Comparison of ENCODE assay signal across 11 cellular contexts in the genomic region with DNA sequence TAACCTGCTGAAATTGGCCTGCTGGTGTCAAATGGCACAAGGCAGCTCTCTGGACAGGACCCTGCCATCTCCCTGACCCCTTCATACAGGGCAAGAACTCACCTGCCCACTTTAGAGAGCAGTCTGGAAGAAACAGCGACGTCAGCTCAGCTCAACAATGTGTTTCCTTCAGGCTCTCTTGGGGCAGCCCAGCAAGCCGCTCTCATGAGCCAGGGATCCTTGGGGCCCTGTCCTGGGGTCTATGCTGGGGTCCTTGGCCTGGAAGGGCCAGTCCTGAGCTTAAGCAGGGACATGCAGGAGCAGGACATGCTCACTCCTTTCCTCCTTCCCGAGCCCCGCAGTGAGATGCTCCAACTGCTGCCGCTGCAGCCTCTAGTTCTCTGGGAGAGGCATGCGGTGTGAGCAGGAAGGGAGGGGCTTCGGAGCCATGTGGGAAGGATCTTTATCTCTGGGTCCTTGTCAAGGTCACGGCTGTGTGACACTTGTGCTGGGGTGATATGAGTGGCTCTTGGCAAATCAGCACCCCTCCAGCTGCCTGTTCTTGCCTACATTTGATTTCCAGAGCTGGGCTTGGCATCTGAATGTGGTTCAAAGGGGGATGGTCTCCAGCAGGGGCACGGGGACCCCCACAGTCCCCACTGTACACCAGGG. TPM values are rescaled to one million over a fixed set of nuclear protein-coding genes. Genes with fewer than 3 reads are reported as not detected.
DNase-seq lines count a peak whose midpoint lies in the region; ATAC-seq and TF ChIP-seq lines count a peak whose summit lies in the region.
"Had no signal": no experiment of that assay in that cellular context is flagged by ENCODE, and none has a peak within 500 bp of the region (broad histone marks: within the 10 kb centered on the region; RNA-seq: fewer than 3 reads in every experiment).

No MANE protein-coding gene starts in this region.

- no peak overlapping the region for H3K27ac Mint-ChIP-seq in glutamatergic neuron (ENCODE audit: unreplicated experiment)
- H3K27ac Mint-ChIP-seq: CD4-positive, alpha-beta T cell; T-helper 1 cell treated with Interleukin-12 subunit alpha and Interleukin-12 subunit beta and Interleukin-4 antibody, amounts not matched to agents 30 μg/mL and 1 μg/mL, for 36 hours had no signal

- 30% methylated on average over 2 of the region's 10 CpGs; no CpG with 5 or more reads in 1 of the 2 donors for WGBS in gastroesophageal sphincter (ENCODE audit: low coverage in 1 of 2), 2 donors

- H3K27ac ChIP-seq in SK-N-MC (no peak overlapping the region), gastroesophageal sphincter (peak overlapping the region; percentile 7 to 83 (median 78)), WERI-Rb-1 (no peak overlapping the region)

- DNase-seq in BE2C (peak; percentile 53), SK-N-MC (ENCODE audit: low read depth, low spot score) (no peak), posterior vena cava (ENCODE audit: low spot score) (peak; percentile 80), WERI-Rb-1 (no peak), NCI-H2081 treated with DMSO at 0.1 percent for 48 hours (lab: John Stamatoyannopoulos, UW) (no peak), glutamatergic neuron (no peak)
- DNase-seq: NCI-H1930 had no signal

- H3K4me1 ChIP-seq in BE2C (peaks cover 20% of the 10 kb centered on the region), gastroesophageal sphincter (peaks cover 6 to 83% (median 46%) of the 10 kb centered on the region in 3 donors)

- no peak for TF ChIP-seq CTCF in BE2C (IDR thresholded peaks at IDR 0.05; ENCODE audit: low read depth, low read length)
- no peak for TF ChIP-seq CTCF in gastroesophageal sphincter (IDR thresholded peaks at IDR 0.05)
- TF ChIP-seq CTCF in WERI-Rb-1 (IDR thresholded peaks at IDR 0.05; ENCODE audit: low read depth, low read length) = no peak
- TF ChIP-seq CTCF in glutamatergic neuron (IDR thresholded peaks at IDR 0.05; ENCODE audit: partially characterized antibody, unreplicated experiment) = no peak

- H3K9me3 ChIP-seq in BE2C (no peaks in the 10 kb centered on the region), SK-N-MC (ENCODE audit: low read depth, low read length) (no peaks in the 10 kb centered on the region), gastroesophageal sphincter (no peaks in the 10 kb centered on the region), WERI-Rb-1 (ENCODE audit: severe bottlenecking) (no peaks in the 10 kb centered on the region)

- peaks cover 7% of the 10 kb centered on the region for H3K9me3 Mint-ChIP-seq in glutamatergic neuron (ENCODE audit: unreplicated experiment)
- H3K9me3 Mint-ChIP-seq: CD4-positive, alpha-beta T cell; T-helper 1 cell treated with Interleukin-12 subunit alpha and Interleukin-12 subunit beta and Interleukin-4 antibody, amounts not matched to agents 30 μg/mL and 1 μg/mL, for 36 hours had no signal

- H3K4me1 Mint-ChIP-seq in glutamatergic neuron (ENCODE audit: low read depth, unreplicated experiment) = peaks cover 10% of the 10 kb centered on the region

- ATAC-seq in gastroesophageal sphincter (no peak), GM19351 (IDR thresholded peaks at IDR 0.05; ENCODE audit: unreplicated experiment) (no peak)

- no peaks in the 10 kb centered on the region for H3K36me3 Mint-ChIP-seq in glutamatergic neuron (ENCODE audit: unreplicated experiment)

- H3K4me3 Mint-ChIP-seq in glutamatergic neuron (ENCODE audit: unreplicated experiment) = no peak overlapping the region
- H3K4me3 Mint-ChIP-seq: CD4-positive, alpha-beta T cell; T-helper 1 cell treated with Interleukin-12 subunit alpha and Interleukin-12 subunit beta and Interleukin-4 antibody, amounts not matched to agents 30 μg/mL and 1 μg/mL, for 36 hours had no signal

- H3K27me3 Mint-ChIP-seq in glutamatergic neuron (ENCODE audit: unreplicated experiment) = peaks cover 18% of the 10 kb centered on the region

- H3K27me3 ChIP-seq in BE2C = peaks cover 18% of the 10 kb centered on the region
- H3K27me3 ChIP-seq in gastroesophageal sphincter = no peaks in the 10 kb centered on the region
- H3K27me3 ChIP-seq in WERI-Rb-1 (ENCODE audit: insufficient read depth, low read depth, severe bottlenecking) = peaks cover 3% of the 10 kb centered on the region

- H3K4me3 ChIP-seq in BE2C (ENCODE audit: low read depth, low read length) (peak overlapping the region; percentile 39), SK-N-MC (peak overlapping the region; percentile 40; the same call in 1 of the 2 replicates), gastroesophageal sphincter (peak overlapping the region in 1 of 2 donors; percentile 82), WERI-Rb-1 (ENCODE audit: low read depth, low read length) (no peak overlapping the region)

- H3K9ac ChIP-seq in SK-N-MC (ENCODE audit: insufficient read length) = no peak overlapping the region

- no peak for TF ChIP-seq EP300 in gastroesophageal sphincter (IDR thresholded peaks at IDR 0.05)

- intact Hi-C loops in posterior vena cava (cut with DNase I) = no loop called here

- H3K36me3 ChIP-seq in BE2C = no peaks in the 10 kb centered on the region
- H3K36me3 ChIP-seq in SK-N-MC (ENCODE audit: insufficient read depth, low read length) = no peaks in the 10 kb centered on the region
- no peaks in the 10 kb centered on the region for H3K36me3 ChIP-seq in gastroesophageal sphincter
- no peaks in the 10 kb centered on the region for H3K36me3 ChIP-seq in WERI-Rb-1

- no peak for TF ChIP-seq POLR2A in gastroesophageal sphincter (IDR thresholded peaks at IDR 0.05)

RNA-seq across cellular contexts. Expression of a gene that starts 3.4 kb away (rescaled TPM):
- polyA plus RNA-seq in BE2C (2012; ENCODE audit: insufficient read depth, insufficient read length, low read depth) = 11.1 TPM
- 10 to 100 TPM; 50.8 to 76.5 (median 72.3) TPM for total RNA-seq in gastroesophageal sphincter
- total RNA-seq in posterior vena cava = 100 to 1,000 TPM; 172 to 261 TPM
- total RNA-seq in glutamatergic neuron (ENCODE audit: unreplicated experiment) = 0.15 TPM
- total RNA-seq: CD4-positive, alpha-beta T cell had no signal

RNA-seq across cellular contexts. Expression of a gene that starts 17.8 kb away (rescaled TPM):
- polyA plus RNA-seq in BE2C (2012; ENCODE audit: insufficient read depth, insufficient read length, low read depth) = 99.6 TPM
- total RNA-seq in gastroesophageal sphincter = 10 to 100 TPM; 11.2 to 30.1 (median 21.6) TPM
- 10 to 100 TPM; 29.5 to 34.7 TPM for total RNA-seq in posterior vena cava
- total RNA-seq in glutamatergic neuron (ENCODE audit: unreplicated experiment) = 33.3 TPM

RNA-seq across cellular contexts. Expression of a gene that starts 47.2 kb away (rescaled TPM):
- 68.4 TPM for polyA plus RNA-seq in BE2C (2012; ENCODE audit: insufficient read depth, insufficient read length, low read depth)
- total RNA-seq in gastroesophageal sphincter (10 to 100 TPM in 3 of 4 donors, 1 to 10 TPM in 1; 8.3 to 46.5 (median 16.2) TPM), posterior vena cava (10 to 100 TPM; 18.2 to 29.7 TPM), glutamatergic neuron (ENCODE audit: unreplicated experiment) (51.5 TPM)

RNA-seq across cellular contexts. Expression of a gene that starts 47.7 kb away (rescaled TPM):
- 544 TPM for polyA plus RNA-seq in BE2C (2012; ENCODE audit: insufficient read depth, insufficient read length, low read depth)
- total RNA-seq in gastroesophageal sphincter (100 to 1,000 TPM; 101 to 260 (median 166) TPM), posterior vena cava (100 to 1,000 TPM; 103 to 163 TPM), glutamatergic neuron (ENCODE audit: unreplicated experiment) (30.3 TPM)

Comparison
In these comparisons a context has a peak if more than half of its experiments do, and no peak if none do; other contexts are left out.
1. DNase-seq: peak in BE2C (single experiment) and posterior vena cava (single experiment); none in SK-N-MC (single experiment), WERI-Rb-1 (single experiment), NCI-H2081 treated with DMSO at 0.1 percent for 48 hours (single experiment) and glutamatergic neuron (single experiment).
2. H3K27ac ChIP-seq: peak in gastroesophageal sphincter (4 of 4); none in SK-N-MC (single experiment) and WERI-Rb-1 (single experiment).
3. RNA of a gene that starts 3.4 kb away (total RNA-seq): 172 to 261 TPM in posterior vena cava and 50.8 to 76.5 TPM in gastroesophageal sphincter; 0.15 TPM in glutamatergic neuron (single experiment); every median in the first group is over 10 times any median in the second.